ENCODE assay signal across 19 cellular contexts in genomic region chr18:50231621-50232020, GRCh38. TPM values are rescaled to one million over a fixed set of nuclear protein-coding genes. Genes with fewer than 3 reads are reported as not detected.
A peak's percentile ranks its signal among the peaks of the same experiment; 100 is the strongest.
DNase-seq lines count a peak whose midpoint lies in the region; ATAC-seq, FAIRE-seq and TF ChIP-seq lines count a peak whose summit lies in the region.
"Had no signal": no experiment of that assay in that cellular context is flagged by ENCODE, and none has a peak within 500 bp of the region (broad histone marks: within the 10 kb centered on the region; RNA-seq: fewer than 3 reads in every experiment).

No MANE protein-coding gene starts in this region.

- H3K27me3 ChIP-seq in bronchial epithelial cell (ENCODE audit: control insufficient read depth, insufficient read depth, low read length), result no peaks in the 10 kb centered on the region

- no peak for TF ChIP-seq CTCF in activated CD8-positive, alpha-beta T cell treated with anti-CD3 and anti-CD28 coated beads for 36 hours (IDR thresholded peaks at IDR 0.05)
- TF ChIP-seq CTCF in bronchial epithelial cell (IDR thresholded peaks at IDR 0.05; ENCODE audit: insufficient read depth, low read length, severe bottlenecking), result no peak
- no peak for TF ChIP-seq CTCF in nephron progenitor cell (IDR thresholded peaks at IDR 0.05)

- peaks cover 2% of the 10 kb centered on the region for H3K27me3 Mint-ChIP-seq in activated CD8-positive, alpha-beta T cell treated with anti-CD3 and anti-CD28 coated beads for 36 hours
- peaks cover 15% of the 10 kb centered on the region for H3K27me3 Mint-ChIP-seq in activated CD8-positive, alpha-beta T cell treated with anti-CD3 and anti-CD28 coated beads, Interleukin-2, amount 10 ng/mL, durations not matched to agents 7 days and 5 days (ENCODE audit: low read depth)
- H3K27me3 Mint-ChIP-seq in nephron progenitor cell (ENCODE audit: low read depth, poor library complexity), result no peaks in the 10 kb centered on the region

- H3K4me1 Mint-ChIP-seq in activated CD8-positive, alpha-beta T cell treated with anti-CD3 and anti-CD28 coated beads for 36 hours (ENCODE audit: low read depth), result no peaks in the 10 kb centered on the region
- H3K4me1 Mint-ChIP-seq in activated CD8-positive, alpha-beta T cell treated with anti-CD3 and anti-CD28 coated beads, Interleukin-2, amount 10 ng/mL, durations not matched to agents 7 days and 5 days (ENCODE audit: low read depth), result no peaks in the 10 kb centered on the region
- H3K4me1 Mint-ChIP-seq in nephron progenitor cell, result peaks cover 32% of the 10 kb centered on the region
- H3K4me1 Mint-ChIP-seq: CD8-positive, alpha-beta memory T cell had no signal

- H3K36me3 ChIP-seq in bronchial epithelial cell (ENCODE audit: control insufficient read depth, insufficient read depth, low read length), result no peaks in the 10 kb centered on the region
- H3K36me3 ChIP-seq: left ventricle myocardium inferior had no signal

- POLR2A ChIA-PET in activated CD8-positive, alpha-beta T cell treated with anti-CD3 and anti-CD28 coated beads for 36 hours (lab: Charles Lee), result no interaction called here
- POLR2A ChIA-PET in activated CD8-positive, alpha-beta T cell treated with anti-CD3 and anti-CD28 coated beads, Interleukin-2, amount 10 ng/mL, durations not matched to agents 7 days and 5 days (lab: Charles Lee), result no interaction called here

- H3K4me3 ChIP-seq in bronchial epithelial cell (ENCODE audit: low read depth, low read length), result no peak overlapping the region
- H3K4me3 ChIP-seq: left ventricle myocardium inferior had no signal

- H3K27ac Mint-ChIP-seq in activated CD8-positive, alpha-beta T cell treated with anti-CD3 and anti-CD28 coated beads for 36 hours, result no peak overlapping the region
- no peak overlapping the region for H3K27ac Mint-ChIP-seq in activated CD8-positive, alpha-beta T cell treated with anti-CD3 and anti-CD28 coated beads, Interleukin-2, amount 10 ng/mL, durations not matched to agents 7 days and 5 days
- peak overlapping the region; percentile 8 for H3K27ac Mint-ChIP-seq in nephron progenitor cell
- H3K27ac Mint-ChIP-seq: activated naive CD8-positive, alpha-beta T cell; stimulated activated naive CD8-positive, alpha-beta T cell treated with anti-CD3 and anti-CD28 coated beads, Interleukin-15, Interleukin-2, amounts not matched to agents 100 ng/mL and 50 ng/mL, for 24 hours had no signal

- CTCF ChIA-PET in activated CD8-positive, alpha-beta T cell treated with anti-CD3 and anti-CD28 coated beads for 36 hours (lab: Charles Lee), result interaction anchor here (0.6 to 1.5 kb wide), 2 partner anchors 11 to 1304 kb away, joined by 3 read pairs; no protein-coding TSS in a partner anchor
- CTCF ChIA-PET in activated CD8-positive, alpha-beta T cell treated with anti-CD3 and anti-CD28 coated beads, Interleukin-2, amount 10 ng/mL, durations not matched to agents 7 days and 5 days (lab: Charles Lee), result interaction anchor here (2.2 to 2.9 kb wide), 2 partner anchors 13 to 125 kb away, joined by 11 read pairs; no protein-coding TSS in a partner anchor

- FAIRE-seq in bronchial epithelial cell (lab: Jason Lieb, UNC), result peak; percentile 98
- FAIRE-seq: H1, RCC 7860, small intestine had no signal

- no peaks in the 10 kb centered on the region for H3K9me3 Mint-ChIP-seq in activated CD8-positive, alpha-beta T cell treated with anti-CD3 and anti-CD28 coated beads for 36 hours
- H3K9me3 Mint-ChIP-seq in activated CD8-positive, alpha-beta T cell treated with anti-CD3 and anti-CD28 coated beads, Interleukin-2, amount 10 ng/mL, durations not matched to agents 7 days and 5 days (ENCODE audit: insufficient read depth), result no peaks in the 10 kb centered on the region
- H3K9me3 Mint-ChIP-seq in nephron progenitor cell, result peaks cover 32% of the 10 kb centered on the region
- H3K9me3 Mint-ChIP-seq: stimulated activated naive CD8-positive, alpha-beta T cell treated with anti-CD3 and anti-CD28 coated beads, Interleukin-15, Interleukin-2, amounts not matched to agents 100 ng/mL and 50 ng/mL, for 24 hours had no signal

- H3K36me3 Mint-ChIP-seq in activated CD8-positive, alpha-beta T cell treated with anti-CD3 and anti-CD28 coated beads for 36 hours (ENCODE audit: low read depth), result no peaks in the 10 kb centered on the region
- no peaks in the 10 kb centered on the region for H3K36me3 Mint-ChIP-seq in activated CD8-positive, alpha-beta T cell treated with anti-CD3 and anti-CD28 coated beads, Interleukin-2, amount 10 ng/mL, durations not matched to agents 7 days and 5 days (ENCODE audit: low read depth)
- no peaks in the 10 kb centered on the region for H3K36me3 Mint-ChIP-seq in nephron progenitor cell (ENCODE audit: low read depth)
- H3K36me3 Mint-ChIP-seq: activated naive CD8-positive, alpha-beta T cell; CD8-positive, alpha-beta memory T cell had no signal

- ATAC-seq in activated CD8-positive, alpha-beta T cell treated with anti-CD3 and anti-CD28 coated beads for 36 hours, result peak; percentile 49
- ATAC-seq in activated CD8-positive, alpha-beta T cell treated with anti-CD3 and anti-CD28 coated beads, Interleukin-2, amount 10 ng/mL, durations not matched to agents 7 days and 5 days, result no peak
- ATAC-seq in GM18520 (IDR thresholded peaks at IDR 0.05; ENCODE audit: unreplicated experiment), result peak; percentile 68
- ATAC-seq in GM18502 (IDR thresholded peaks at IDR 0.05; ENCODE audit: poor library complexity, unreplicated experiment), result no peak

- DNase-seq in activated CD8-positive, alpha-beta T cell treated with anti-CD3 and anti-CD28 coated beads for 36 hours, result peak; percentile 8
- no peak for DNase-seq in activated CD8-positive, alpha-beta T cell treated with anti-CD3 and anti-CD28 coated beads, Interleukin-2, amount 10 ng/mL, durations not matched to agents 7 days and 5 days
- DNase-seq in bronchial epithelial cell (ENCODE audit: low read depth), result peak; percentile 93
- DNase-seq in nephron progenitor cell, result no peak
- DNase-seq in germinal center (ENCODE audit: low spot score), result no peak
- DNase-seq in DMS153 (lab: John Stamatoyannopoulos, UW), result no peak
- DNase-seq: ACHN; CD8-positive, alpha-beta memory T cell; left ventricle myocardium inferior; NCI-H1417; NCI-H748 treated with DMSO at 0.1 percent for 48 hours; small intestine; SW 1271 had no signal

- intact Hi-C loops in activated CD8-positive, alpha-beta T cell treated with anti-CD3 and anti-CD28 coated beads for 36 hours (cut with micrococcal nuclease), result no loop called here

- no peak overlapping the region for H3K4me3 Mint-ChIP-seq in activated CD8-positive, alpha-beta T cell treated with anti-CD3 and anti-CD28 coated beads for 36 hours
- H3K4me3 Mint-ChIP-seq in activated CD8-positive, alpha-beta T cell treated with anti-CD3 and anti-CD28 coated beads, Interleukin-2, amount 10 ng/mL, durations not matched to agents 7 days and 5 days, result no peak overlapping the region
- no peak overlapping the region for H3K4me3 Mint-ChIP-seq in nephron progenitor cell
- H3K4me3 Mint-ChIP-seq: activated naive CD8-positive, alpha-beta T cell; CD8-positive, alpha-beta memory T cell; stimulated activated naive CD8-positive, alpha-beta T cell treated with anti-CD3 and anti-CD28 coated beads, Interleukin-15, Interleukin-2, amounts not matched to agents 100 ng/mL and 50 ng/mL, for 24 hours had no signal

RNA-seq across cellular contexts. Expression of gene CFAP53, which starts 34.7 kb away (rescaled TPM):
- total RNA-seq in activated CD8-positive, alpha-beta T cell treated with anti-CD3 and anti-CD28 coated beads for 36 hours, result under 1 TPM; 0.27 to 0.76 TPM
- total RNA-seq in activated CD8-positive, alpha-beta T cell treated with anti-CD3 and anti-CD28 coated beads, Interleukin-2, amount 10 ng/mL, durations not matched to agents 7 days and 5 days, result under 1 TPM; 0.21 to 0.29 TPM
- total RNA-seq in bronchial epithelial cell, result 0.26 and 1.3 TPM in 2 replicates

RNA-seq across cellular contexts. Expression of gene MYO5B, which starts 36.7 kb away (rescaled TPM):
- under 1 TPM in 1 of 2 experiments, not detected in 1; 0.09 TPM for total RNA-seq in activated CD8-positive, alpha-beta T cell treated with anti-CD3 and anti-CD28 coated beads for 36 hours
- not detected for total RNA-seq in activated CD8-positive, alpha-beta T cell treated with anti-CD3 and anti-CD28 coated beads, Interleukin-2, amount 10 ng/mL, durations not matched to agents 7 days and 5 days
- total RNA-seq in bronchial epithelial cell, result 31.3 and 66.8 TPM in 2 replicates

RNA-seq across cellular contexts. Expression of gene MBD1, which starts 49.7 kb away (rescaled TPM):
- 10 to 100 TPM; 67.4 to 69.0 TPM for total RNA-seq in activated CD8-positive, alpha-beta T cell treated with anti-CD3 and anti-CD28 coated beads for 36 hours
- 100 to 1,000 TPM in 1 of 2 experiments, 10 to 100 TPM in 1; 97.3 to 101 TPM for total RNA-seq in activated CD8-positive, alpha-beta T cell treated with anti-CD3 and anti-CD28 coated beads, Interleukin-2, amount 10 ng/mL, durations not matched to agents 7 days and 5 days
- 127 and 221 TPM in 2 replicates for total RNA-seq in bronchial epithelial cell

RNA-seq across cellular contexts. Expression of gene CXXC1, which starts 55.9 kb away (rescaled TPM):
- total RNA-seq in activated CD8-positive, alpha-beta T cell treated with anti-CD3 and anti-CD28 coated beads for 36 hours, result 10 to 100 TPM; 87.0 to 88.0 TPM
- 100 to 1,000 TPM; 136 to 158 TPM for total RNA-seq in activated CD8-positive, alpha-beta T cell treated with anti-CD3 and anti-CD28 coated beads, Interleukin-2, amount 10 ng/mL, durations not matched to agents 7 days and 5 days
- 32.6 and 40.1 TPM in 2 replicates for total RNA-seq in bronchial epithelial cell

Comparison
In these comparisons a context has a peak if more than half of its experiments do, and no peak if none do; other contexts are left out.
1. ATAC-seq: peak in activated CD8-positive, alpha-beta T cell treated with anti-CD3 and anti-CD28 coated beads for 36 hours (single experiment) and GM18520 (single experiment); none in activated CD8-positive, alpha-beta T cell treated with anti-CD3 and anti-CD28 coated beads, Interleukin-2, amount 10 ng/mL, durations not matched to agents 7 days and 5 days (single experiment) and GM18502 (single experiment).
2. DNase-seq: peak in activated CD8-positive, alpha-beta T cell treated with anti-CD3 and anti-CD28 coated beads for 36 hours (single experiment) and bronchial epithelial cell (single experiment); none in activated CD8-positive, alpha-beta T cell treated with anti-CD3 and anti-CD28 coated beads, Interleukin-2, amount 10 ng/mL, durations not matched to agents 7 days and 5 days (single experiment), nephron progenitor cell (single experiment), germinal center (single experiment) and DMS153 (single experiment).
3. RNA of gene MYO5B, which starts 36.7 kb away (total RNA-seq): 31.3 to 66.8 TPM in bronchial epithelial cell; 0.09 TPM in activated CD8-positive, alpha-beta T cell treated with anti-CD3 and anti-CD28 coated beads for 36 hours and not detected in activated CD8-positive, alpha-beta T cell treated with anti-CD3 and anti-CD28 coated beads, Interleukin-2, amount 10 ng/mL, durations not matched to agents 7 days and 5 days; every median in the first group is over 10 times any median in the second.